Comparison of ENCODE assay signal across 2 cellular contexts in genomic region chr1:15628003-15628402, GRCh38.
TF ChIP-seq lines count a peak whose summit lies in the region.

No MANE protein-coding gene starts in this region.

TF ChIP-seq in GM12878, 131 proteins besides CTCF, POLR2A, EP300 and RAD21:
- TF ChIP-seq STAT3 (IDR thresholded peaks at IDR 0.05; ENCODE audit: low read depth, low read length) (no peak), ZNF384 (IDR thresholded peaks at IDR 0.05; ENCODE audit: borderline replicate concordance, low read depth, low read length) (no peak), MEF2B (IDR thresholded peaks at IDR 0.05; ENCODE audit: partially characterized antibody, poor library complexity, severe bottlenecking) (peak; percentile 31), ZBTB33 (IDR thresholded peaks at IDR 0.05) (no peak), ZSCAN29 (IDR thresholded peaks at IDR 0.05) (no peak), HDAC2 (IDR thresholded peaks at IDR 0.05) (no peak)
TF ChIP-seq in GM12878: peak in this region for 1.

TF ChIP-seq in HepG2, 621 proteins besides CTCF, POLR2A, EP300 and RAD21:
- TF ChIP-seq ZNF704 (CRISPR knock-in tag; IDR thresholded peaks at IDR 0.05; ENCODE audit: borderline replicate concordance), result no peak
- no peak for TF ChIP-seq RBFOX2 (IDR thresholded peaks at IDR 0.05; ENCODE audit: low read depth, low read length)
- no peak for TF ChIP-seq ZFP62 (CRISPR knock-in tag; IDR thresholded peaks at IDR 0.05)
- TF ChIP-seq ZFP36L1 (CRISPR knock-in tag; IDR thresholded peaks at IDR 0.05), result no peak
- no peak for TF ChIP-seq RARG (CRISPR knock-in tag; IDR thresholded peaks at IDR 0.05; ENCODE audit: low read depth)
- TF ChIP-seq NONO (IDR thresholded peaks at IDR 0.05), result no peak
- TF ChIP-seq NONO (CRISPR knock-in tag; conservative IDR thresholded peaks at IDR 0.05), result no peak
- TF ChIP-seq ZNF136 (CRISPR knock-in tag; IDR thresholded peaks at IDR 0.05; ENCODE audit: low read depth), result no peak
- TF ChIP-seq ZBTB1 (CRISPR knock-in tag; IDR thresholded peaks at IDR 0.05; ENCODE audit: borderline replicate concordance), result no peak
- TF ChIP-seq ZBTB46 (CRISPR knock-in tag; IDR thresholded peaks at IDR 0.05; ENCODE audit: borderline replicate concordance), result no peak
- TF ChIP-seq KAT2B (IDR thresholded peaks at IDR 0.05; ENCODE audit: borderline replicate concordance, low read depth, low read length), result no peak
- no peak for TF ChIP-seq ZNF614 (CRISPR knock-in tag; IDR thresholded peaks at IDR 0.05; ENCODE audit: borderline replicate concordance)
- TF ChIP-seq HIVEP1 (CRISPR knock-in tag; IDR thresholded peaks at IDR 0.05), result no peak
- no peak for TF ChIP-seq ZNF800 (CRISPR knock-in tag; IDR thresholded peaks at IDR 0.05)
- no peak for TF ChIP-seq REXO4 (CRISPR knock-in tag; IDR thresholded peaks at IDR 0.05; ENCODE audit: borderline replicate concordance)
